Comparison of ENCODE assay signal across 8 cellular contexts in the genomic region with DNA sequence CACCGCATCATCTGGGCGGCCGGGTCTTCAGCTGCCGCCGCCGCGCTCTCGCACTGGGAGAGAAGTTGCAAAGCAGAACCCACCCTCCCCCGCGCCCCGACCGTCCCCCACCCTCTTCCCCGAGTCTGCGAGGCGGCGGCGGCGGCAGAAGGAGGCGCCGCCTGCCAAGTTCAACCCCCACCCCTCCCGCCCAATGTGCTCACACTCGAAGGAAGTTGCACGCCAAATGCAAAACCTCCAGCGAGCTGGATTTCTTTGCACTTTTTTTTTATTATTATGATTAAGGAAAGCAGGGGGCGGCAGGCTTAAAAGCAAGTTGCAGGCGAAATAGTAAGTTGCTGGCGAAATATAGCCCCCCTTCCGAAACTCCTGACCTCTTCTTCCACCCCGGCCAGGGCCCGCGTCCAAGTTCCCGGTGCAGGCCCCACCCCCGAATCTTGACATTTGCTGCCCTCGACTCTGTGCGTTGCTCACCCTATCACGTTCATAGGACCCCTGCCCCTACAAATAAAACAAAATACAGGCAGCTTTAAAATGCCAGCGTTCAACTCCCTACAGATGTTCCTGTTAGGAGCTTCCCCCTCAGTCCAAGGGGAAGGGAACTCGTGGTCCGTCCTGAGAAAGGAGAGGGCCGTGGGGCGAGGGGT. TPM values are rescaled to one million over a fixed set of nuclear protein-coding genes. Genes with fewer than 3 reads are reported as not detected.
DNase-seq lines count a peak whose midpoint lies in the region; ATAC-seq and TF ChIP-seq lines count a peak whose summit lies in the region.

No MANE protein-coding gene starts in this region.

- CTCF ChIA-PET in CD8-positive, alpha-beta memory T cell (lab: Charles Lee) = interaction anchor here (0.8 to 3.0 kb wide), 21 partner anchors 9 to 786 kb away, joined by 3 to 71 read pairs (median 4); no protein-coding TSS in a partner anchor
- CTCF ChIA-PET in RWPE1 (lab: Yijun Ruan, JAX) = interaction anchor here (0.6 to 2.3 kb wide), 19 partner anchors 32 to 1688 kb away, joined by 3 to 14 read pairs (median 3); no protein-coding TSS in a partner anchor

- POLR2A ChIA-PET in CD8-positive, alpha-beta memory T cell (lab: Charles Lee) = interaction anchor here (0.6 to 3.0 kb wide), 31 partner anchors 9 to 786 kb away, joined by 3 to 123 read pairs (median 4); a partner anchor contains a TSS
- POLR2A ChIA-PET in RWPE1 (lab: Yijun Ruan, JAX; ENCODE audit: low non-redundant PET) = interaction anchor here (0.5 to 0.7 kb wide), 5 partner anchors 156 to 423 kb away, joined by 3 to 7 read pairs (median 3); no protein-coding TSS in a partner anchor

- H3K27me3 Mint-ChIP-seq in CD8-positive, alpha-beta memory T cell = no peaks in the 10 kb centered on the region
- H3K27me3 Mint-ChIP-seq in neural crest cell (ENCODE audit: low read depth) = peaks cover 54% of the 10 kb centered on the region

- H3K4me3 Mint-ChIP-seq in CD8-positive, alpha-beta memory T cell = peak overlapping the region; percentile 90 to 99 (median 96)
- peak overlapping the region; percentile 95 for H3K4me3 Mint-ChIP-seq in neural crest cell

- H3K9me3 ChIP-seq in CD8-positive, alpha-beta memory T cell (ENCODE audit: low read length) = no peaks in the 10 kb centered on the region
- H3K9me3 ChIP-seq in stomach smooth muscle (ENCODE audit: control insufficient read depth in 2 of 2, low read length in 2 of 2) = no peaks in the 10 kb centered on the region

- peaks cover 28% of the 10 kb centered on the region for H3K4me1 ChIP-seq in CD8-positive, alpha-beta memory T cell (ENCODE audit: insufficient read depth, low read length)
- H3K4me1 ChIP-seq in stomach smooth muscle (ENCODE audit: control insufficient read depth, insufficient read depth, low read length) = peaks cover 9% of the 10 kb centered on the region

- peak; percentile 5 for ATAC-seq in GM19467 (IDR thresholded peaks at IDR 0.05; ENCODE audit: unreplicated experiment)

- peak overlapping the region; percentile 83 to 91 for H3K9ac ChIP-seq in stomach smooth muscle (ENCODE audit: low read length in 2 of 2)

- DNase-seq in CD8-positive, alpha-beta memory T cell = peak in 4 of 5 donors; percentile 64 to 80 (median 76)
- peak; percentile 43 for DNase-seq in HPDE6-E6E7 (ENCODE audit: extremely low spot score)
- peak; percentile 89 for DNase-seq in RWPE1 (ENCODE audit: low spot score)
- DNase-seq in activated effector memory CD4-positive, alpha-beta T cell treated with anti-CD3 and anti-CD28 coated beads, Interleukin-2, amount 50 U/mL, for 16 hours = peak; percentile 84
- peak; percentile 87 to 94 for DNase-seq in foreskin fibroblast
- peak; percentile 18 for DNase-seq in neural crest cell (ENCODE audit: low read depth, low spot score)

- H3K4me3 ChIP-seq in CD8-positive, alpha-beta memory T cell (ENCODE audit: low read length) = peak overlapping the region; percentile 98
- peak overlapping the region; percentile 55 to 63 for H3K4me3 ChIP-seq in foreskin fibroblast (ENCODE audit: low read depth in 1 of 2, low read length in 2 of 2)
- peak overlapping the region; percentile 74 to 87 for H3K4me3 ChIP-seq in stomach smooth muscle (ENCODE audit: low read length in 2 of 2)

- peak overlapping the region; percentile 96 to 100 (median 99) for H3K27ac Mint-ChIP-seq in CD8-positive, alpha-beta memory T cell
- no peak overlapping the region for H3K27ac Mint-ChIP-seq in neural crest cell (ENCODE audit: unreplicated experiment)

- peaks cover 1% of the 10 kb centered on the region for H3K27me3 ChIP-seq in CD8-positive, alpha-beta memory T cell (ENCODE audit: insufficient read depth, low read length, poor library complexity, severe bottlenecking)
- H3K27me3 ChIP-seq in stomach smooth muscle (ENCODE audit: control insufficient read depth in 1 of 2, insufficient read depth in 2 of 2, low read length in 2 of 2) = no peaks in the 10 kb centered on the region

- peaks cover 6 to 37% (median 7%) of the 10 kb centered on the region in 3 donors for H3K36me3 Mint-ChIP-seq in CD8-positive, alpha-beta memory T cell
- no peaks in the 10 kb centered on the region for H3K36me3 Mint-ChIP-seq in neural crest cell (ENCODE audit: low read depth)

- TF ChIP-seq CTCF in RWPE1 (conservative IDR thresholded peaks at IDR 0.05; ENCODE audit: low read depth) = no peak
- no peak for TF ChIP-seq CTCF in foreskin fibroblast (IDR thresholded peaks at IDR 0.05; ENCODE audit: low read depth, low read length)
- no peak for TF ChIP-seq CTCF in neural crest cell (conservative IDR thresholded peaks at IDR 0.05)

- no peaks in the 10 kb centered on the region for H3K36me3 ChIP-seq in CD8-positive, alpha-beta memory T cell (ENCODE audit: insufficient read depth, low read length)
- H3K36me3 ChIP-seq in stomach smooth muscle (ENCODE audit: control insufficient read depth in 2 of 2, insufficient read depth in 2 of 2, low read length in 2 of 2) = peaks cover 4 to 11% of the 10 kb centered on the region in 2 donors

- H3K4me1 Mint-ChIP-seq in CD8-positive, alpha-beta memory T cell = peaks cover 36 to 41% (median 39%) of the 10 kb centered on the region in 3 donors
- H3K4me1 Mint-ChIP-seq in neural crest cell = peaks cover 28% of the 10 kb centered on the region

- no peaks in the 10 kb centered on the region for H3K9me3 Mint-ChIP-seq in CD8-positive, alpha-beta memory T cell
- H3K9me3 Mint-ChIP-seq in neural crest cell = peaks cover 4% of the 10 kb centered on the region

- peak overlapping the region; percentile 92 for H3K27ac ChIP-seq in CD8-positive, alpha-beta memory T cell (ENCODE audit: low read depth, low read length)
- H3K27ac ChIP-seq in RWPE1 (peak overlapping the region; percentile 100), stomach smooth muscle (ENCODE audit: low read length) (peak overlapping the region; percentile 98)

RNA-seq across cellular contexts. Expression of a gene that starts 1.1 kb away (rescaled TPM):
- 10 to 100 TPM; 65.3 to 66.5 TPM for total RNA-seq in CD8-positive, alpha-beta memory T cell
- 85.5 TPM for polyA plus RNA-seq in CD8-positive, alpha-beta memory T cell
- total RNA-seq in neural crest cell = 1.3 and 1.8 TPM in 2 replicates

Comparison
In these comparisons a context has a peak if more than half of its experiments do, and no peak if none do; other contexts are left out.
1. Peak in every context shown above with its lines: DNase-seq, ATAC-seq, H3K4me3 ChIP-seq and H3K27ac ChIP-seq.
2. DNase-seq: peak in every context shown above with its lines; median percentile 90 in foreskin fibroblast; 89 in RWPE1; 84 in activated effector memory CD4-positive, alpha-beta T cell treated with anti-CD3 and anti-CD28 coated beads, Interleukin-2, amount 50 U/mL, for 16 hours; 76 in CD8-positive, alpha-beta memory T cell; 43 in HPDE6-E6E7; 18 in neural crest cell.
3. RNA of a gene that starts 1.1 kb away (total RNA-seq): 65.3 to 66.5 TPM in CD8-positive, alpha-beta memory T cell; 1.3 to 1.8 TPM in neural crest cell; every median in the first group is over 10 times any median in the second.